ENCODE assay signal across 9 cellular contexts in genomic region chr12:14828896-14829295, GRCh38. TPM values are rescaled to one million over a fixed set of nuclear protein-coding genes. Genes with fewer than 3 reads are reported as not detected.
DNase-seq lines count a peak whose midpoint lies in the region; ATAC-seq and TF ChIP-seq lines count a peak whose summit lies in the region.
"Had no signal": no experiment of that assay in that cellular context is flagged by ENCODE, and none has a peak within 500 bp of the region (broad histone marks: within the 10 kb centered on the region; RNA-seq: fewer than 3 reads in every experiment).

No MANE protein-coding gene starts in this region.

- no peaks in the 10 kb centered on the region for H3K27me3 ChIP-seq in prostate gland (replicated peaks; ENCODE audit: insufficient read depth)

- no peak overlapping the region for H3K27ac ChIP-seq in prostate gland

- TF ChIP-seq CTCF in GM20000 (IDR thresholded peaks at IDR 0.05; ENCODE audit: extremely low read depth, missing control alignments) = no peak
- no peak for TF ChIP-seq CTCF in prostate gland (IDR thresholded peaks at IDR 0.05)

- intact Hi-C loops in prostate gland (cut with DNase I) = no loop called here

- H3K36me3 ChIP-seq in prostate gland = no peaks in the 10 kb centered on the region

- ATAC-seq in HG03460 (IDR thresholded peaks at IDR 0.05; ENCODE audit: unreplicated experiment) = peak; percentile 82

- H3K4me3 ChIP-seq in prostate gland = no peak overlapping the region

- H3K4me1 ChIP-seq in prostate gland (replicated peaks) = no peaks in the 10 kb centered on the region

- TF ChIP-seq POLR2A in erythroblast (IDR thresholded peaks at IDR 0.05; ENCODE audit: low read length) = no peak
- no peak for TF ChIP-seq POLR2A in prostate gland (IDR thresholded peaks at IDR 0.05)

- H3K9me3 ChIP-seq in prostate gland = no peaks in the 10 kb centered on the region

- DNase-seq in D341Med (ENCODE audit: low spot score) = peak; percentile 33
- DNase-seq in GM20000 (ENCODE audit: low spot score) = peak; percentile 26
- DNase-seq in erythroblast (lab: John Stamatoyannopoulos, UW) = peak; percentile 6 to 20
- no peak for DNase-seq in activated CD4-positive, CD25-positive, alpha-beta regulatory T cell (lab: John Stamatoyannopoulos, UW)
- DNase-seq in central memory CD4-positive, alpha-beta T cell = no peak
- DNase-seq in activated gamma-delta T cell (lab: John Stamatoyannopoulos, UW) = no peak
- no peak for DNase-seq in prostate gland (ENCODE audit: low spot score)
- DNase-seq: hippocampal formation had no signal

RNA-seq across cellular contexts. Expression of gene ART4, which starts 14.4 kb away (rescaled TPM):
- under 1 TPM; 0.68 to 0.82 TPM for total RNA-seq in prostate gland

RNA-seq across cellular contexts. Expression of gene SMCO3, which starts 14.9 kb away (rescaled TPM):
- 1 to 10 TPM in 1 of 2 donors, not detected in 1; 2.2 TPM for total RNA-seq in prostate gland

RNA-seq across cellular contexts. Expression of gene C12orf60, which starts 25.4 kb away (rescaled TPM):
- total RNA-seq in prostate gland = 1 to 10 TPM; 2.0 to 2.6 TPM

RNA-seq across cellular contexts. Expression of gene WBP11, which starts 25.6 kb away (rescaled TPM):
- total RNA-seq in prostate gland = 10 to 100 TPM; 29.6 to 29.8 TPM

RNA-seq across cellular contexts. Expression of gene MGP, which starts 56.8 kb away (rescaled TPM):
- total RNA-seq in prostate gland = 100 to 1,000 TPM; 233 to 388 TPM

Comparison
In these comparisons a context has a peak if more than half of its experiments do, and no peak if none do; other contexts are left out.
1. DNase-seq: peak in D341Med (single experiment), GM20000 (single experiment) and erythroblast (2 of 2); none in activated CD4-positive, CD25-positive, alpha-beta regulatory T cell (0 of 4), central memory CD4-positive, alpha-beta T cell (single experiment), activated gamma-delta T cell (single experiment) and prostate gland (single experiment).